ENCODE assay signal across 11 cellular contexts in the genomic region with DNA sequence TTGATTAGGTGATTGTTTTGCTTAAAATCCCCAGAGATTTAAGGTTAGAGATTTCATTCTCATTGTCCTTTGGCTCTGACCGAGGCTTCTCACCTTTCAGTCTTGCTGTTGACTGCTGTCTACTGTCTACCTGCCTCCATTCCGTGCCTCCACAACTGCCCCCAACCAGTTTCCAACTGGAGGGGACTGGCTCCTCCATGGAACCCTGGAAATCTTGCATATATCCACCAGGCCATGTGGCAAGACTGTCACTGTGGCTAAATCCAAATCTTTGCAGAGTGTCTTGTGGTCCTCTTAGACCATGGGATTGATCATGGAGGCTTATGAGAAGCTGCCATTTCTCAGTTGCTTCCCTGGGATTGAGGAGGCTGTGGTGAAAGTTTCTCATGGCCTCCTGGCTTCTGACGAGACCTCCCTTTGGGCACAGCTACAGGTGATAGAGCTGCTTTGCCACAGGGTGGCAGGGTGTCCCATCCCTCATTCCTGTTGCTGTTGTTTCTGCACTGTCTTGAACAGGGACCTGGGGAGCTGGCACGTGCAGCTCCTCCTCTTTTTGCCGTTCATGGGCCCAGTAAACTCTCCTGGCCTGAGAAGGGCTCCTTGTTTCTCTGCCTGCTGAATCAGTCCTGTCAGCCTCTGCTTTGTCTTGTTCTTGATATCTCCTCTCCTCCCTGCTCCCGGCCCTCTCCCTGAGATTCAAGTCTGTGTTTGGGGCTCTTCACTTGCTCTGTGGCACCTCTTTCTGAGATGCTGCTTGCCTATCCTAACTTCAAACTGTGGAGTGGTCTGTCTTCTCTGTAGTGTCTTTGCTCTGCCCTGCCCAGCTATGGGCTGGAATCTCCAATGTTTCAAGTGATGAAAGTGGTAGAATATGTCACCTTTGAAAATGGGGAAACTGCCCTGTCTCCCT.
DNase-seq lines count a peak whose midpoint lies in the region; ATAC-seq and TF ChIP-seq lines count a peak whose summit lies in the region.
"Had no signal": no experiment of that assay in that cellular context is flagged by ENCODE, and none has a peak within 500 bp of the region (broad histone marks: within the 10 kb centered on the region; RNA-seq: fewer than 3 reads in every experiment).

No MANE protein-coding gene starts in this region.

- H3K9ac ChIP-seq in endodermal cell (ENCODE audit: extremely low read depth, low read length, poor library complexity, severe bottlenecking), result no peak overlapping the region

- 85 to 93% methylated on average over 6 of the region's 6 CpGs for WGBS in endodermal cell (ENCODE audit: insufficient coverage in 1 of 2, insufficient read length in 1 of 2), 2 experiments

- no peaks in the 10 kb centered on the region for H3K36me3 ChIP-seq in endodermal cell (ENCODE audit: control insufficient read depth, insufficient read depth, low read length)

- no peak for ATAC-seq in GM21447 (IDR thresholded peaks at IDR 0.05; ENCODE audit: unreplicated experiment)
- ATAC-seq: Panc1 had no signal

- peaks cover 11% of the 10 kb centered on the region for H3K9me3 ChIP-seq in endodermal cell (ENCODE audit: control insufficient read depth, low read length)

- H3K27ac ChIP-seq in endodermal cell (ENCODE audit: low read depth, low read length), result no peak overlapping the region

- H3K4me3 Mint-ChIP-seq in endodermal cell (no peak overlapping the region), osteocyte (ENCODE audit: unreplicated experiment) (no peak overlapping the region)

- no peak overlapping the region for H3K27ac Mint-ChIP-seq in endodermal cell
- H3K27ac Mint-ChIP-seq in osteocyte (ENCODE audit: unreplicated experiment), result no peak overlapping the region

- H3K4me1 Mint-ChIP-seq in endodermal cell, result peaks cover 4% of the 10 kb centered on the region
- H3K4me1 Mint-ChIP-seq in osteocyte (ENCODE audit: unreplicated experiment), result peaks cover 22% of the 10 kb centered on the region

- no peaks in the 10 kb centered on the region for H3K4me1 ChIP-seq in endodermal cell (ENCODE audit: control insufficient read depth, insufficient read depth, low read length)

- H3K9me3 Mint-ChIP-seq in endodermal cell (peaks cover 16% of the 10 kb centered on the region), osteocyte (ENCODE audit: unreplicated experiment) (peaks cover 5% of the 10 kb centered on the region)

- no peaks in the 10 kb centered on the region for H3K27me3 ChIP-seq in endodermal cell (ENCODE audit: control insufficient read depth, insufficient read depth, low read length, poor library complexity, severe bottlenecking)

- TF ChIP-seq CTCF in endodermal cell (conservative IDR thresholded peaks at IDR 0.05) (peak; percentile 57), osteocyte (IDR thresholded peaks at IDR 0.05) (peak; percentile 8)

- H3K27me3 Mint-ChIP-seq in endodermal cell (ENCODE audit: insufficient read depth), result peaks cover 2% of the 10 kb centered on the region
- H3K27me3 Mint-ChIP-seq in osteocyte (ENCODE audit: unreplicated experiment), result no peaks in the 10 kb centered on the region

- no peak overlapping the region for H3K4me3 ChIP-seq in endodermal cell (ENCODE audit: low read length)

- H3K36me3 Mint-ChIP-seq in endodermal cell (ENCODE audit: low read depth), result no peaks in the 10 kb centered on the region
- H3K36me3 Mint-ChIP-seq in osteocyte (ENCODE audit: unreplicated experiment), result peaks cover 2% of the 10 kb centered on the region

- DNase-seq in H4 (ENCODE audit: low spot score) (peak; percentile 66), NAMALWA (ENCODE audit: low spot score) (peak; percentile 12), endodermal cell (peak; percentile 49), osteocyte (ENCODE audit: extremely low spot score, unreplicated experiment) (no peak), activated gamma-delta T cell (lab: John Stamatoyannopoulos, UW) (no peak), NCI-H524 treated with DMSO at 0.1 percent for 48 hours (lab: John Stamatoyannopoulos, UW) (no peak)
- DNase-seq: effector CD8-positive, alpha-beta T cell; glutamatergic neuron; KG1 had no signal

Comparison
In these comparisons a context has a peak if more than half of its experiments do, and no peak if none do; other contexts are left out.
1. DNase-seq: peak in H4 (single experiment), NAMALWA (single experiment) and endodermal cell (single experiment); none in osteocyte (single experiment), activated gamma-delta T cell (single experiment) and NCI-H524 treated with DMSO at 0.1 percent for 48 hours (single experiment).